In the genomic region with DNA sequence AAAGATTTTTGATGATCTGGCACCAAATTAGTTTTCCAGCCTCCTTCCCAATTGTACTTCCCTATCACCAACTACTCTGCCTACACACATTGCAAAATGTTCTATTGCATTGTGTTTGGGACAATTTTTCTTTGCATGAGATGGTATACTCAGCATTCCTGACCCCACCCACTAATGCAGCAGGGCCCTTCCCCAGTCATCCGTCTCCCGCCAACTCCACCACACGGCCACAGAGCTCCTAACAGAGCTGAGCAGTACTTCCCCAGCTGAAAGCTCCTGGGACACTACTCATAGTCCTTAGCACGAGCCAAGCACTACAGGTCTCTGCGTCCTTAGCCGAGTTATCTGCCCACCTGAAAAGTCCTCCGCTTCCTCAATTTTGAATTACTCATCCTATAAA, we compare ENCODE assay signal across 20 cellular contexts. TPM values are rescaled to one million over a fixed set of nuclear protein-coding genes. Genes with fewer than 3 reads are reported as not detected.
A peak's percentile ranks its signal among the peaks of the same experiment; 100 is the strongest.
DNase-seq lines count a peak whose midpoint lies in the region; ATAC-seq, FAIRE-seq and TF ChIP-seq lines count a peak whose summit lies in the region.
"Had no signal": no experiment of that assay in that cellular context is flagged by ENCODE, and none has a peak within 500 bp of the region (broad histone marks: within the 10 kb centered on the region; RNA-seq: fewer than 3 reads in every experiment).

No MANE protein-coding gene starts in this region.

- H2BK15ac ChIP-seq in H1 (ENCODE audit: low read length) (no peak overlapping the region), mesenchymal stem cell (ENCODE audit: low read depth, poor library complexity, severe bottlenecking) (no peak overlapping the region)

- no peaks in the 10 kb centered on the region for H3K79me2 ChIP-seq in H1 (ENCODE audit: control insufficient read depth in 1 of 2, insufficient read depth in 2 of 2, low read length in 2 of 2)

- H3K36me3 ChIP-seq in SK-N-MC (ENCODE audit: insufficient read depth, low read length) (peaks cover 27% of the 10 kb centered on the region), H1 (ENCODE audit: control insufficient read depth in 2 of 4, insufficient read depth in 4 of 4, low read length in 3 of 4) (no peaks in the 10 kb centered on the region), mesenchymal stem cell (ENCODE audit: control insufficient read depth in 1 of 2, insufficient read depth in 2 of 2, low read depth in 1 of 2, low read length in 2 of 2) (peaks cover 0 to 21% of the 10 kb centered on the region in 2 experiments), vagina (no peaks in the 10 kb centered on the region)
- H3K36me3 ChIP-seq: neutrophil, thoracic aorta had no signal

- H3K23me2 ChIP-seq in H1 (ENCODE audit: low read depth, low read length): 0 out of 2 replicates have a peak, but pooled peaks cover 2% of the 10 kb centered on the region

- TF ChIP-seq POLR2A in H1 (IDR thresholded peaks at IDR 0.05; ENCODE audit: control extremely low read depth in 1 of 2, low read depth in 2 of 2, low read length in 2 of 2): no peak
- TF ChIP-seq POLR2A in vagina (IDR thresholded peaks at IDR 0.05): no peak

- H3K9me3 ChIP-seq in SK-N-MC (ENCODE audit: low read depth, low read length): no peaks in the 10 kb centered on the region
- no peaks in the 10 kb centered on the region for H3K9me3 ChIP-seq in H1 (ENCODE audit: insufficient read depth in 2 of 2, low read depth in 1 of 2, low read length in 1 of 2)
- no peaks in the 10 kb centered on the region for H3K9me3 ChIP-seq in mesenchymal stem cell (ENCODE audit: control insufficient read depth, low read length)
- no peaks in the 10 kb centered on the region for H3K9me3 ChIP-seq in vagina
- H3K9me3 ChIP-seq: lower lobe of right lung, neutrophil, thoracic aorta had no signal

- H2BK20ac ChIP-seq in H1 (ENCODE audit: low read length): no peak overlapping the region

- no peak overlapping the region for H3K4ac ChIP-seq in H1 (replicated peaks; ENCODE audit: insufficient read length, low read depth, low read length)
- peak overlapping the region in 1 of 2 experiments; percentile 11 for H3K4ac ChIP-seq in mesenchymal stem cell (ENCODE audit: low read depth in 1 of 2, low read length in 2 of 2)

- H2BK5ac ChIP-seq in H1 (ENCODE audit: low read depth, low read length): no peak overlapping the region
- H2BK5ac ChIP-seq in mesenchymal stem cell (ENCODE audit: low read depth, low read length, poor library complexity, severe bottlenecking): no peak overlapping the region

- H3K4me1 ChIP-seq in H1 (replicated peaks in 1 of 4; ENCODE audit: control insufficient read depth in 3 of 4, insufficient read depth in 4 of 4, low read length in 3 of 4) (no peaks in the 10 kb centered on the region), mesenchymal stem cell (ENCODE audit: control insufficient read depth, insufficient read depth, low read depth, low read length) (peaks cover 6% of the 10 kb centered on the region), vagina (no peaks in the 10 kb centered on the region)
- H3K4me1 ChIP-seq: lower lobe of right lung had no signal

- H4K91ac ChIP-seq in H1 (replicated peaks; ENCODE audit: insufficient read length, low read length) (no peak overlapping the region), mesenchymal stem cell (ENCODE audit: low read length) (no peak overlapping the region)

- no peak for TF ChIP-seq RAD21 in H1 (IDR thresholded peaks at IDR 0.05 in 1 of 2, conservative IDR thresholded peaks at IDR 0.05 in 1 of 2; ENCODE audit: low read depth in 2 of 2, low read length in 2 of 2)

- no peak for ATAC-seq in GM21619 (IDR thresholded peaks at IDR 0.05; ENCODE audit: unreplicated experiment)
- ATAC-seq in HG03108 (IDR thresholded peaks at IDR 0.05; ENCODE audit: unreplicated experiment): no peak
- ATAC-seq in HG03342 (IDR thresholded peaks at IDR 0.05; ENCODE audit: unreplicated experiment): no peak
- ATAC-seq: activated T-helper 17 cell treated with anti-CD3 and anti-CD28 coated beads, Interleukin-2, amount 50 U/mL, for 72 hours; esophagus mucosa; lower lobe of right lung; stimulated activated naive B cell treated with anti-CD40 and anti-IgM and Interleukin-4, amounts not matched to agents 10 μg/mL and 1 μg/mL and 100 μg/mL, for 72 hours had no signal

- 90% methylated on average over 7 of the region's 7 CpGs; no CpG with 5 or more reads in 1 of the 2 experiments for WGBS in H1 (ENCODE audit: extremely low coverage in 1 of 2, insufficient coverage in 1 of 2, insufficient read length in 1 of 2, insufficient replicate concordance in 2 of 2, low coverage in 1 of 2, low lambda C conversion rate in 2 of 2, missing lambda C conversion rate in 1 of 2), 2 experiments
- 43% methylated on average over 4 of the region's 7 CpGs for WGBS in mesenchymal stem cell

- TF ChIP-seq CTCF in H1 (IDR thresholded peaks at IDR 0.05; ENCODE audit: control extremely low read depth in 1 of 3, insufficient read depth in 1 of 3, low read depth in 1 of 3, low read length in 3 of 3) (no peak), vagina (IDR thresholded peaks at IDR 0.05) (no peak)

- peak overlapping the region; percentile 71 for H3K4me3 ChIP-seq in SK-N-MC
- no peak overlapping the region for H3K4me3 ChIP-seq in H1 (ENCODE audit: extremely low read depth in 1 of 4, insufficient read depth in 2 of 4, low read depth in 3 of 4, low read length in 4 of 4)
- H3K4me3 ChIP-seq in mesenchymal stem cell (ENCODE audit: insufficient read depth in 1 of 2, low read depth in 1 of 2, low read length in 2 of 2): no peak overlapping the region
- H3K4me3 ChIP-seq in vagina: no peak overlapping the region
- H3K4me3 ChIP-seq: cardiac muscle cell, lower lobe of right lung, thoracic aorta had no signal

- no peaks in the 10 kb centered on the region for H4K20me1 ChIP-seq in H1 (replicated peaks in 1 of 2; ENCODE audit: control insufficient read depth in 1 of 2, insufficient read depth in 2 of 2, low read length in 2 of 2)

- no peak overlapping the region for H2AFZ ChIP-seq in H1 (ENCODE audit: low read length)
- no peak overlapping the region for H2AFZ ChIP-seq in mesenchymal stem cell (ENCODE audit: low read depth, low read length)

- H3K4me2 ChIP-seq in H1 (ENCODE audit: insufficient read depth in 1 of 2, low read depth in 2 of 2, low read length in 2 of 2): no peak overlapping the region
- H3K4me2 ChIP-seq in mesenchymal stem cell (ENCODE audit: low read length, poor library complexity, severe bottlenecking): no peak overlapping the region

- H3K56ac ChIP-seq in H1 (replicated peaks; ENCODE audit: insufficient read length, low read depth, low read length): no peak overlapping the region

- FAIRE-seq in H1 (lab: Jason Lieb, UNC): no peak

- H3K23ac ChIP-seq in H1 (ENCODE audit: insufficient read length): no peak overlapping the region
- no peak overlapping the region for H3K23ac ChIP-seq in mesenchymal stem cell (ENCODE audit: low read length in 2 of 2)

- H3K14ac ChIP-seq in H1 (ENCODE audit: insufficient read length): no peak overlapping the region
- no peak overlapping the region for H3K14ac ChIP-seq in mesenchymal stem cell (ENCODE audit: low read length in 2 of 2)

- peak; percentile 45 for DNase-seq in EL
- no peak for DNase-seq in SK-N-MC (ENCODE audit: low read depth, low spot score)
- no peak for DNase-seq in H1 (ENCODE audit: low read depth in 1 of 2, low spot score in 2 of 2)
- peak; percentile 12 for DNase-seq in mesenchymal stem cell
- DNase-seq in vagina (ENCODE audit: extremely low spot score in 2 of 2): no peak
- DNase-seq: CD8-positive, alpha-beta memory T cell; effector CD4-positive, alpha-beta T cell; head of caudate nucleus; lower lobe of right lung; MM.1S; NCI-H774; stimulated activated naive B cell treated with anti-CD40 and anti-IgM and Interleukin-4, amounts not matched to agents 10 μg/mL and 1 μg/mL and 100 μg/mL, for 72 hours had no signal

- peaks cover 0 to 1% (median 0%) of the 10 kb centered on the region in 4 experiments; a peak in 1 of 7 replicates for H3K27me3 ChIP-seq in H1 (replicated peaks in 1 of 4; ENCODE audit: control insufficient read depth in 3 of 4, extremely low read depth in 1 of 4, insufficient read depth in 3 of 4, low read length in 3 of 4)
- no peaks in the 10 kb centered on the region for H3K27me3 ChIP-seq in mesenchymal stem cell (ENCODE audit: control insufficient read depth in 1 of 2, insufficient read depth in 1 of 2, low read length in 2 of 2)
- no peaks in the 10 kb centered on the region for H3K27me3 ChIP-seq in vagina
- H3K27me3 ChIP-seq: cardiac muscle cell, neutrophil had no signal

- POLR2A ChIA-PET in H1 (lab: Charles Lee; ENCODE audit: partially characterized antibody): no interaction called here

- H2AK5ac ChIP-seq in H1 (ENCODE audit: low read depth, low read length) (no peak overlapping the region), mesenchymal stem cell (ENCODE audit: low read length, severe bottlenecking) (peak overlapping the region; percentile 26)

- H4K5ac ChIP-seq in H1 (ENCODE audit: insufficient read length, low read depth, low read length): no peak overlapping the region

- intact Hi-C loops in vagina (cut with DNase I): no loop called here

- H3K27ac ChIP-seq in SK-N-MC (peak overlapping the region; percentile 94), H1 (ENCODE audit: low read depth, low read length) (no peak overlapping the region), mesenchymal stem cell (ENCODE audit: low read length, poor library complexity, severe bottlenecking) (no peak overlapping the region), vagina (no peak overlapping the region)
- H3K27ac ChIP-seq: cardiac muscle cell, lower lobe of right lung, neutrophil, thoracic aorta had no signal

- H3K79me1 ChIP-seq in H1 (ENCODE audit: low read depth, low read length): no peaks in the 10 kb centered on the region
- peaks cover 5% of the 10 kb centered on the region for H3K79me1 ChIP-seq in mesenchymal stem cell (replicated peaks; ENCODE audit: low read length, poor library complexity, severe bottlenecking)

- H2BK12ac ChIP-seq in H1 (ENCODE audit: low read depth, low read length): no peak overlapping the region
- H2BK12ac ChIP-seq in mesenchymal stem cell (ENCODE audit: low read length in 2 of 2): peak overlapping the region in 1 of 2 experiments; percentile 39

- TF ChIP-seq EP300 in H1 (IDR thresholded peaks at IDR 0.05; ENCODE audit: borderline replicate concordance in 1 of 2, low read depth in 2 of 2, low read length in 2 of 2): no peak

- H3K9ac ChIP-seq in SK-N-MC (ENCODE audit: insufficient read length): peak overlapping the region; percentile 38
- H3K9ac ChIP-seq in H1 (replicated peaks in 1 of 4; ENCODE audit: extremely low read depth in 1 of 4, low read depth in 3 of 4, low read length in 3 of 4): no peak overlapping the region
- no peak overlapping the region for H3K9ac ChIP-seq in mesenchymal stem cell (ENCODE audit: low read length)

- no peak overlapping the region for H4K8ac ChIP-seq in H1 (ENCODE audit: extremely low read depth, insufficient read depth, low read length)
- H4K8ac ChIP-seq in mesenchymal stem cell (ENCODE audit: low read length): no peak overlapping the region

- H2BK120ac ChIP-seq in H1 (replicated peaks; ENCODE audit: low read depth, low read length) (no peak overlapping the region), mesenchymal stem cell (ENCODE audit: low read depth, low read length) (no peak overlapping the region)

- CTCF ChIA-PET in H1 (lab: Charles Lee; ENCODE audit: partially characterized antibody): interaction anchor here (0.8 to 1.6 kb wide), 4 partner anchors 8 to 34 kb away, joined by 3 to 4 read pairs (median 3); a partner anchor contains a TSS

- H3K18ac ChIP-seq in H1 (ENCODE audit: extremely low read depth, low read length): no peak overlapping the region
- H3K18ac ChIP-seq in mesenchymal stem cell (ENCODE audit: low read depth in 1 of 2, low read length in 2 of 2): peak overlapping the region in 1 of 2 experiments; percentile 40

RNA-seq across cellular contexts. Expression of a gene that starts 34.2 kb away (rescaled TPM):
- 3.2 and 3.4 TPM in 2 replicates for total RNA-seq in H1 (2021; fragmentation: NEBNext Ultra II Directional; extraction: Animal tissue kit (Norgen Biotek cat#: 25700))
- 3.9 and 4.3 TPM in 2 replicates for polyA plus RNA-seq in H1 (2011; rRNA removed)
- polyA plus RNA-seq in H1 (2011; cell fraction: cytosol; rRNA removed): 3.0 TPM
- 7.4 TPM for polyA plus RNA-seq in H1 (2011; cell fraction: nucleus; rRNA removed)
- polyA plus RNA-seq in H1 (2012, experiment 1 of 2): 6.0 to 10.1 TPM (median 9.2 TPM) in 4 replicates
- 1.1 TPM for polyA plus RNA-seq in H1 (2012, experiment 2 of 2)
- 4.8 TPM for polyA plus RNA-seq in H1 (2013, experiment 1 of 2)
- 4.6 TPM for polyA plus RNA-seq in H1 (2013, experiment 2 of 2)
- polyA minus RNA-seq in H1 (2011; rRNA and poly(A)+ RNA removed): 7.9 and 9.9 TPM in 2 replicates
- polyA minus RNA-seq in H1 (2011; cell fraction: cytosol; rRNA and poly(A)+ RNA removed): 1.5 TPM
- polyA minus RNA-seq in H1 (2011; cell fraction: nucleus; rRNA and poly(A)+ RNA removed): 9.2 TPM
- polyA plus RNA-seq in mesenchymal stem cell (2013, experiment 1 of 2): 8.9 TPM
- polyA plus RNA-seq in mesenchymal stem cell (2013, experiment 2 of 2): 7.7 TPM
- total RNA-seq in vagina: 7.1 TPM

Comparison
In these comparisons a context has a peak if more than half of its experiments do, and no peak if none do; other contexts are left out.
1. DNase-seq: peak in EL (single experiment) and mesenchymal stem cell (single experiment); none in SK-N-MC (single experiment), H1 (0 of 2) and vagina (0 of 2).